10 cellular contexts compared by ENCODE assay signal in the genomic region with DNA sequence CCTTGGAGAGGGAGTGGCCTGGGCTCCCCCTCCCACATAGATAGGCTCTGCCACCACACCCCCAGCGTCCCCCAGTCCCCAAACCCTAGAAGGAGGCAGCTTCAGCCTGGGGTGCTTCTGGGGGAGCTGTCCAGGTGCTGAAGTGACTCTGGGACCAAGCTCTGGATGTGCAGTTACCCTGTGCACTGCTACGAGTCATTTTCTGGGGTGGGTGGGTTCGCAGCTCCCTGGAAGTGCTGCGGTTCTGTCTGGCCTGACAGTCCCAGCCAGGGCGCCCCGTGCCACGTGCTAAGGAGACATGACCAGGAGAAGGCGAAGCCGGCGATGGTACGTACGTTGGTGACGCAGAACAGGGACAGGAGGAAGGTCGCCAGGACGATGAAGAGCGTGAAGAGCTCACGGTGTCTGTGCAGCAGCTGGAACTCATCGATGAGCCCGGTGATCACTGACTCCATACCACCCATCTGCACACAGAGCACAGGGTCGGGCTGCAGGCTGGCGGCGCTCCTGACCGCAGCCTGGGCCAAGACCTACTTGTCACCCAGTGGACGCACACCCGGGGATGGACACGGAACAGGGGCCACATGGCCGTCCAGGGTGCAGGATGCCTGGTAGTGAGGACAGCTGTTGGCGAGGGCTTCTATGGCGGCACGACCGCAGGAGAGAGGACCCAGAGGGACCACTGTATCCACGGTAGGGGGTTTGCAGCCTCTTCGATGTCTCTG. TPM values are rescaled to one million over a fixed set of nuclear protein-coding genes. Genes with fewer than 3 reads are reported as not detected.
DNase-seq lines count a peak whose midpoint lies in the region; ATAC-seq, FAIRE-seq and TF ChIP-seq lines count a peak whose summit lies in the region.
"Had no signal": no experiment of that assay in that cellular context is flagged by ENCODE, and none has a peak within 500 bp of the region (broad histone marks: within the 10 kb centered on the region; RNA-seq: fewer than 3 reads in every experiment).

No MANE protein-coding gene starts in this region.

- H3K4me3 ChIP-seq in BLaER1 treated with 17β-estradiol and CSF1 and Interleukin-3, amounts not matched to agents 10 nM and 100 nM = no peak overlapping the region
- H3K4me3 ChIP-seq in kidney (ENCODE audit: low read length in 2 of 2) = no peak overlapping the region

- H3K36me3 ChIP-seq in BLaER1 treated with 17β-estradiol and CSF1 and Interleukin-3, amounts not matched to agents 10 nM and 100 nM = no peaks in the 10 kb centered on the region
- H3K36me3 ChIP-seq in kidney (ENCODE audit: control insufficient read depth in 1 of 2, insufficient read depth in 2 of 2, low read length in 2 of 2) = no peaks in the 10 kb centered on the region

- peaks cover 0 to 47% (median 0%) of the 10 kb centered on the region in 11 experiments; a peak in 8 of 22 replicates for H4K20me1 ChIP-seq in BLaER1 treated with 17β-estradiol and CSF1 and Interleukin-3, amounts not matched to agents 10 nM and 100 nM

- H3K4me2 ChIP-seq in BLaER1 treated with 17β-estradiol and CSF1 and Interleukin-3, amounts not matched to agents 10 nM and 100 nM = peak overlapping the region in 9 of 11 experiments; percentile 29 to 87 (median 74); a peak in 17 of 22 replicates

- DNase-seq in HEK293T (ENCODE audit: extremely low spot score) = peak; percentile 25
- peak; percentile 17 for DNase-seq in activated CD4-positive, alpha-beta memory T cell treated with anti-CD3 and anti-CD28 coated beads for 36 hours
- DNase-seq in kidney = peak; percentile 71
- no peak for DNase-seq in GM19238 (ENCODE audit: insufficient read length, low spot score)
- no peak for DNase-seq in NCI-H1436 treated with DMSO at 0.1 percent for 48 hours (lab: John Stamatoyannopoulos, UW)
- DNase-seq in NCI-H2107 (lab: John Stamatoyannopoulos, UW) = no peak
- DNase-seq: caudate nucleus had no signal

- CTCF ChIA-PET in HEK293T (lab: Yijun Ruan, JAX) = interaction anchor here (1.2 kb wide), 1 partner anchor 29 kb away, joined by 3 read pairs; no protein-coding TSS in a partner anchor
- CTCF ChIA-PET in activated CD4-positive, alpha-beta memory T cell treated with anti-CD3 and anti-CD28 coated beads for 36 hours (lab: Charles Lee) = no interaction called here

- no peaks in the 10 kb centered on the region for H3K27me3 ChIP-seq in BLaER1 treated with 17β-estradiol and CSF1 and Interleukin-3, amounts not matched to agents 10 nM and 100 nM

- H3K9me3 ChIP-seq in BLaER1 treated with 17β-estradiol and CSF1 and Interleukin-3, amounts not matched to agents 10 nM and 100 nM (replicated peaks in 1 of 11) = no peaks in the 10 kb centered on the region
- H3K9me3 ChIP-seq in kidney (ENCODE audit: control insufficient read depth in 1 of 2, low read length in 2 of 2) = no peaks in the 10 kb centered on the region

- POLR2A ChIA-PET in HEK293T (lab: Yijun Ruan, JAX) = no interaction called here
- POLR2A ChIA-PET in activated CD4-positive, alpha-beta memory T cell treated with anti-CD3 and anti-CD28 coated beads for 36 hours (lab: Charles Lee) = no interaction called here

- H3K9me3 Mint-ChIP-seq in activated CD4-positive, alpha-beta memory T cell treated with anti-CD3 and anti-CD28 coated beads for 36 hours = no peaks in the 10 kb centered on the region
- H3K9me3 Mint-ChIP-seq: mesothelial cell of epicardium had no signal

- H3K27ac Mint-ChIP-seq in activated CD4-positive, alpha-beta memory T cell treated with anti-CD3 and anti-CD28 coated beads for 36 hours = no peak overlapping the region
- H3K27ac Mint-ChIP-seq: mesothelial cell of epicardium had no signal

- no peak for ATAC-seq in HG02870 (IDR thresholded peaks at IDR 0.05; ENCODE audit: unreplicated experiment)

- no peak for TF ChIP-seq CTCF in kidney (IDR thresholded peaks at IDR 0.05; ENCODE audit: borderline replicate concordance, extremely low read depth, insufficient read depth)

- no peak for FAIRE-seq in kidney (lab: Jason Lieb, UNC)

- no peaks in the 10 kb centered on the region for H3K36me3 Mint-ChIP-seq in activated CD4-positive, alpha-beta memory T cell treated with anti-CD3 and anti-CD28 coated beads for 36 hours
- H3K36me3 Mint-ChIP-seq: mesothelial cell of epicardium had no signal

- H3K27me3 Mint-ChIP-seq in activated CD4-positive, alpha-beta memory T cell treated with anti-CD3 and anti-CD28 coated beads for 36 hours = peaks cover 16% of the 10 kb centered on the region

- no peak overlapping the region for H3K4me3 Mint-ChIP-seq in activated CD4-positive, alpha-beta memory T cell treated with anti-CD3 and anti-CD28 coated beads for 36 hours
- H3K4me3 Mint-ChIP-seq: mesothelial cell of epicardium had no signal

- no peak overlapping the region for H3K27ac ChIP-seq in BLaER1 treated with 17β-estradiol and CSF1 and Interleukin-3, amounts not matched to agents 10 nM and 100 nM
- H3K27ac ChIP-seq in kidney (ENCODE audit: low read depth in 2 of 2, low read length in 2 of 2) = no peak overlapping the region

- intact Hi-C loops in activated CD4-positive, alpha-beta memory T cell treated with anti-CD3 and anti-CD28 coated beads for 36 hours (cut with micrococcal nuclease) = no loop called here
- intact Hi-C loops in kidney (cut with DNase I) = no loop called here

- no peaks in the 10 kb centered on the region for H3K4me1 Mint-ChIP-seq in activated CD4-positive, alpha-beta memory T cell treated with anti-CD3 and anti-CD28 coated beads for 36 hours (ENCODE audit: low read depth)
- H3K4me1 Mint-ChIP-seq: mesothelial cell of epicardium had no signal

- peaks cover 15 to 60% (median 46%) of the 10 kb centered on the region in 10 experiments for H3K4me1 ChIP-seq in BLaER1 treated with 17β-estradiol and CSF1 and Interleukin-3, amounts not matched to agents 10 nM and 100 nM
- no peaks in the 10 kb centered on the region for H3K4me1 ChIP-seq in kidney (ENCODE audit: control insufficient read depth in 1 of 2, insufficient read depth in 1 of 2, low read depth in 1 of 2, low read length in 2 of 2)

- no peak overlapping the region for H3K9ac ChIP-seq in BLaER1 treated with 17β-estradiol and CSF1 and Interleukin-3, amounts not matched to agents 10 nM and 100 nM
- H3K9ac ChIP-seq in kidney (ENCODE audit: low read length in 2 of 2) = no peak overlapping the region

TF ChIP-seq in HEK293T, 16 proteins besides CTCF, POLR2A, EP300 and RAD21:
- TF ChIP-seq CTBP1 (IDR thresholded peaks at IDR 0.05; ENCODE audit: borderline replicate concordance) = no peak
- no peak for TF ChIP-seq FOXA1 (IDR thresholded peaks at IDR 0.05)
- TF ChIP-seq ELF4 (IDR thresholded peaks at IDR 0.05) = no peak
- no peak for TF ChIP-seq TARDBP (IDR thresholded peaks at IDR 0.05)
- no peak for TF ChIP-seq ARNT (IDR thresholded peaks at IDR 0.05)
- no peak for TF ChIP-seq FOXM1 (IDR thresholded peaks at IDR 0.05; ENCODE audit: borderline replicate concordance)
- TF ChIP-seq, protein P1, sequence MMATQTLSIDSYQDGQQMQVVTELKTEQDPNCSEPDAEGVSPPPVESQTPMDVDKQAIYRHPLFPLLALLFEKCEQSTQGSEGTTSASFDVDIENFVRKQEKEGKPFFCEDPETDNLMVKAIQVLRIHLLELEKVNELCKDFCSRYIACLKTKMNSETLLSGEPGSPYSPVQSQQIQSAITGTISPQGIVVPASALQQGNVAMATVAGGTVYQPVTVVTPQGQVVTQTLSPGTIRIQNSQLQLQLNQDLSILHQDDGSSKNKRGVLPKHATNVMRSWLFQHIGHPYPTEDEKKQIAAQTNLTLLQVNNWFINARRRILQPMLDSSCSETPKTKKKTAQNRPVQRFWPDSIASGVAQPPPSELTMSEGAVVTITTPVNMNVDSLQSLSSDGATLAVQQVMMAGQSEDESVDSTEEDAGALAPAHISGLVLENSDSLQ (IDR thresholded peaks at IDR 0.05) = no peak
- no peak for TF ChIP-seq L3MBTL2 (conservative IDR thresholded peaks at IDR 0.05)
- TF ChIP-seq LEF1 (IDR thresholded peaks at IDR 0.05; ENCODE audit: borderline replicate concordance) = no peak
- no peak for TF ChIP-seq HDGF (IDR thresholded peaks at IDR 0.05; ENCODE audit: borderline replicate concordance)
- TF ChIP-seq SP1 (IDR thresholded peaks at IDR 0.05) = no peak
- no peak for TF ChIP-seq SUZ12 (IDR thresholded peaks at IDR 0.05)

RNA-seq across cellular contexts. Expression of gene SLC6A3, which starts 35.7 kb away (rescaled TPM):
- not detected for total RNA-seq in activated CD4-positive, alpha-beta memory T cell treated with anti-CD3 and anti-CD28 coated beads for 36 hours
- 0.54 TPM for total RNA-seq in kidney
- 0.09 TPM for polyA plus RNA-seq in kidney (ENCODE audit: insufficient read depth, low read depth, low replicate concordance)

Comparison
In these comparisons a context has a peak if more than half of its experiments do, and no peak if none do; other contexts are left out.
1. DNase-seq: peak in HEK293T (single experiment), activated CD4-positive, alpha-beta memory T cell treated with anti-CD3 and anti-CD28 coated beads for 36 hours (single experiment) and kidney (single experiment); none in GM19238 (single experiment), NCI-H1436 treated with DMSO at 0.1 percent for 48 hours (single experiment) and NCI-H2107 (single experiment).